16 cellular contexts compared by ENCODE assay signal in genomic region chr4:112519689-112520597, GRCh38. TPM values are rescaled to one million over a fixed set of nuclear protein-coding genes. Genes with fewer than 3 reads are reported as not detected.
DNase-seq lines count a peak whose midpoint lies in the region; ATAC-seq, FAIRE-seq and TF ChIP-seq lines count a peak whose summit lies in the region.
"Had no signal": no experiment of that assay in that cellular context is flagged by ENCODE, and none has a peak within 500 bp of the region (broad histone marks: within the 10 kb centered on the region; RNA-seq: fewer than 3 reads in every experiment).

No MANE protein-coding gene starts in this region.

- no peak for FAIRE-seq in GM12878 (lab: Jason Lieb, UNC)

- CTCF ChIA-PET in HEK293 (lab: Yijun Ruan, JAX) (interaction anchor here (0.6 to 1.3 kb wide), 3 partner anchors 192 to 1735 kb away, joined by 3 read pairs; no protein-coding TSS in a partner anchor), GM12878 (lab: Yijun Ruan, JAX) (interaction anchor here (0.7 to 13.9 kb wide), 14 partner anchors 16 to 442 kb away, joined by 3 to 221 read pairs (median 4); no protein-coding TSS in a partner anchor)

- H2AFZ ChIP-seq in GM12878 (ENCODE audit: control insufficient read depth, low read depth, low read length): peak overlapping the region; percentile 59

- H3K4me1 ChIP-seq in HEK293 (ENCODE audit: control insufficient read depth, insufficient read depth, low read length): no peaks in the 10 kb centered on the region
- peaks cover 7% of the 10 kb centered on the region for H3K4me1 ChIP-seq in GM12878 (ENCODE audit: control insufficient read depth, insufficient read depth, low read length)
- H3K4me1 ChIP-seq: foreskin keratinocyte had no signal

- H3K4me3 Mint-ChIP-seq in activated CD4-positive, alpha-beta T cell treated with anti-CD3 and anti-CD28 coated beads, Interleukin-2, amount 10 ng/mL, durations not matched to agents 24 days and 14 days: peak overlapping the region; percentile 75
- H3K4me3 Mint-ChIP-seq in progenitor cell of endocrine pancreas (ENCODE audit: low read depth) (no peak overlapping the region), immature natural killer cell (peak overlapping the region in 1 of 5 donors; percentile 38)

- in situ Hi-C loops in GM12878 (cut with MboI): loop anchor here (5.0 kb wide), 2 partner anchors 198 to 418 kb away; no protein-coding TSS in a partner anchor

- no peaks in the 10 kb centered on the region for H3K79me2 ChIP-seq in GM12878 (ENCODE audit: control insufficient read depth, insufficient read depth, low read length)

- H3K9ac ChIP-seq in GM12878 (ENCODE audit: control insufficient read depth, insufficient read depth, low read length): no peak overlapping the region

- H3K9me3 ChIP-seq in HEK293 (ENCODE audit: control insufficient read depth, insufficient read depth, low read depth, low read length): no peaks in the 10 kb centered on the region
- no peaks in the 10 kb centered on the region; the same call in 2 of the 3 replicates for H3K9me3 ChIP-seq in GM12878 (replicated peaks; ENCODE audit: control insufficient read depth, insufficient read depth, low read length)
- H3K9me3 ChIP-seq: SJSA1 had no signal

- TF ChIP-seq CTCF in HEK293 (tag by site-specific recombination; IDR thresholded peaks at IDR 0.05): no peak
- TF ChIP-seq CTCF in GM12878 (IDR thresholded peaks at IDR 0.05 in 2 of 3, conservative IDR thresholded peaks at IDR 0.05 in 1 of 3; ENCODE audit: control insufficient read depth in 2 of 3, extremely low read depth in 1 of 3, insufficient read depth in 1 of 3, low read depth in 3 of 3, low read length in 3 of 3): peak; percentile 19 to 25 (median 21); a peak in 4 of 6 replicates
- TF ChIP-seq CTCF in progenitor cell of endocrine pancreas (IDR thresholded peaks at IDR 0.05; ENCODE audit: unreplicated experiment): peak; percentile 30

- no peak for ATAC-seq in GM12878
- ATAC-seq: foreskin keratinocyte, left lobe of liver had no signal

- H3K27me3 Mint-ChIP-seq in activated CD4-positive, alpha-beta T cell treated with anti-CD3 and anti-CD28 coated beads, Interleukin-2, amount 10 ng/mL, durations not matched to agents 24 days and 14 days: peaks cover 76% of the 10 kb centered on the region
- H3K27me3 Mint-ChIP-seq in progenitor cell of endocrine pancreas (peaks cover 97% of the 10 kb centered on the region), immature natural killer cell (ENCODE audit: low read depth in 3 of 3) (peaks cover 41 to 48% (median 47%) of the 10 kb centered on the region in 3 donors)

- no peak overlapping the region for H3K27ac Mint-ChIP-seq in activated CD4-positive, alpha-beta T cell treated with anti-CD3 and anti-CD28 coated beads, Interleukin-2, amount 10 ng/mL, durations not matched to agents 24 days and 14 days
- H3K27ac Mint-ChIP-seq in progenitor cell of endocrine pancreas (peak overlapping the region; percentile 49), immature natural killer cell (no peak overlapping the region)

- peaks cover 53% of the 10 kb centered on the region for H3K4me1 Mint-ChIP-seq in activated CD4-positive, alpha-beta T cell treated with anti-CD3 and anti-CD28 coated beads, Interleukin-2, amount 10 ng/mL, durations not matched to agents 24 days and 14 days
- H3K4me1 Mint-ChIP-seq in progenitor cell of endocrine pancreas (ENCODE audit: low read depth) (peaks cover 15% of the 10 kb centered on the region), immature natural killer cell (peaks cover 37 to 67% of the 10 kb centered on the region in 2 donors)

- DNase-seq in activated CD4-positive, alpha-beta T cell treated with anti-CD3 and anti-CD28 coated beads, Interleukin-2, amount 10 ng/mL, durations not matched to agents 24 days and 14 days: peak; percentile 65
- no peak for DNase-seq in activated CD4-positive, alpha-beta T cell treated with anti-CD3 and anti-CD28 coated beads, Interleukin-2, amount 50 U/mL, for 1 hour
- DNase-seq in GM12878 (ENCODE audit: low read depth, low spot score) (no peak), progenitor cell of endocrine pancreas (ENCODE audit: low spot score, unreplicated experiment) (no peak), hippocampal formation (lab: John Stamatoyannopoulos, UW) (no peak), medulla oblongata (ENCODE audit: extremely low spot score) (no peak), immature natural killer cell (no peak)
- DNase-seq: aorta; foreskin keratinocyte; NCI-H146; NCI-H748 treated with DMSO at 0.1 percent for 48 hours; stimulated activated CD4-positive, alpha-beta T cell treated with anti-CD3 and anti-CD28 coated beads, Interleukin-12 subunit alpha, Interleukin-12 subunit beta, amount 100 ng/mL, for 4 hours had no signal

- SMC1A ChIA-PET in GM12878 (lab: Charles Lee; ENCODE audit: uncharacterized antibody, unreplicated experiment): interaction anchor here (0.6 to 10.6 kb wide), 8 partner anchors 10 to 248 kb away, joined by 3 to 124 read pairs (median 4); no protein-coding TSS in a partner anchor

- peaks cover 7% of the 10 kb centered on the region for H3K9me3 Mint-ChIP-seq in activated CD4-positive, alpha-beta T cell treated with anti-CD3 and anti-CD28 coated beads, Interleukin-2, amount 10 ng/mL, durations not matched to agents 24 days and 14 days
- H3K9me3 Mint-ChIP-seq in progenitor cell of endocrine pancreas (ENCODE audit: low read depth) (no peaks in the 10 kb centered on the region), immature natural killer cell (peaks cover 0 to 9% (median under 1%) of the 10 kb centered on the region in 6 donors)

- POLR2A ChIA-PET in HEK293 (lab: Yijun Ruan, JAX) (no interaction called here), GM12878 (lab: Charles Lee) (interaction anchor here (0.8 to 1.0 kb wide), 2 partner anchors 200 to 236 kb away, joined by 3 read pairs; no protein-coding TSS in a partner anchor)

- RAD21 ChIA-PET in GM12878 (lab: Charles Lee; ENCODE audit: unreplicated experiment): interaction anchor here (0.6 to 2.2 kb wide), 9 partner anchors 42 to 874 kb away, joined by 3 to 6 read pairs (median 3); no protein-coding TSS in a partner anchor

- H3K4me3 ChIP-seq in HEK293 (ENCODE audit: low read depth, low read length) (no peak overlapping the region), GM12878 (peak overlapping the region; percentile 35)
- H3K4me3 ChIP-seq: SJSA1 had no signal

- no peaks in the 10 kb centered on the region for H4K20me1 ChIP-seq in GM12878 (ENCODE audit: control insufficient read depth, insufficient read depth)

- H3K27ac ChIP-seq in HEK293 (ENCODE audit: extremely low read depth, low read depth, low read length): no peak overlapping the region
- no peak overlapping the region for H3K27ac ChIP-seq in GM12878 (ENCODE audit: control insufficient read depth, insufficient read depth)
- H3K27ac ChIP-seq: foreskin keratinocyte, SJSA1 had no signal

- H3K27me3 ChIP-seq in GM12878 (replicated peaks in 1 of 2; ENCODE audit: control insufficient read depth in 2 of 2, insufficient read depth in 2 of 2, low read length in 1 of 2): no peaks in the 10 kb centered on the region; a peak in 3 of 4 replicates

- H3K36me3 Mint-ChIP-seq in activated CD4-positive, alpha-beta T cell treated with anti-CD3 and anti-CD28 coated beads, Interleukin-2, amount 10 ng/mL, durations not matched to agents 24 days and 14 days (ENCODE audit: low read depth): peaks cover 4% of the 10 kb centered on the region
- H3K36me3 Mint-ChIP-seq in progenitor cell of endocrine pancreas (ENCODE audit: insufficient read depth) (no peaks in the 10 kb centered on the region), immature natural killer cell (no peaks in the 10 kb centered on the region)

- intact Hi-C loops in activated CD4-positive, alpha-beta T cell treated with anti-CD3 and anti-CD28 coated beads, Interleukin-2, amount 10 ng/mL, durations not matched to agents 24 days and 14 days (cut with micrococcal nuclease): loop anchor here (5.0 to 10.0 kb wide), 6 partner anchors 85 to 308 kb away; partner anchors contain the start of genes AP1AR, LARP7 and ZGRF1
- intact Hi-C loops in GM12878 (cut with micrococcal nuclease; ENCODE audit: unreplicated experiment): loop anchor here (5.0 kb wide), 4 partner anchors 238 to 308 kb away; no protein-coding TSS in a partner anchor

- H3K4me2 ChIP-seq in GM12878 (ENCODE audit: control insufficient read depth, insufficient read depth): peak overlapping the region; percentile 90

- H3K36me3 ChIP-seq in HEK293 (ENCODE audit: control insufficient read depth in 2 of 2, insufficient read depth in 1 of 2, low read length in 2 of 2) (no peaks in the 10 kb centered on the region), GM12878 (ENCODE audit: control insufficient read depth in 2 of 2, insufficient read depth in 2 of 2, low read length in 1 of 2) (no peaks in the 10 kb centered on the region)
- H3K36me3 ChIP-seq: SJSA1 had no signal

- 32% methylated on average over 21 of the region's 21 CpGs for WGBS in GM12878 (ENCODE audit: insufficient coverage, insufficient replicate concordance, low lambda C conversion rate, missing lambda C conversion rate)

- BruUV-seq in GM12878 (replicated peaks; lab: Mats Ljungman, UMichigan): no TSS peak

- no peak for TF ChIP-seq RAD21 in GM12878 (IDR thresholded peaks at IDR 0.05; ENCODE audit: insufficient read depth, low read depth, low read length)

- no peak for TF ChIP-seq POLR2A in GM12878 (IDR thresholded peaks at IDR 0.05; ENCODE audit: low read depth, low read length)

- no peak for TF ChIP-seq EP300 in GM12878 (IDR thresholded peaks at IDR 0.05; ENCODE audit: borderline replicate concordance in 1 of 2, control insufficient read depth in 1 of 2, low read depth in 2 of 2, low read length in 2 of 2)

RNA-seq across cellular contexts. Expression of gene NEUROG2, which starts 4.0 kb away (rescaled TPM):
- total RNA-seq in activated CD4-positive, alpha-beta T cell treated with anti-CD3 and anti-CD28 coated beads, Interleukin-2, amount 10 ng/mL, durations not matched to agents 24 days and 14 days: 0.16 and 0.17 TPM in 2 replicates
- 4.6 and 4.8 TPM in 2 replicates for total RNA-seq in GM12878 (2013; cell fraction: nucleolus; rRNA removed)
- total RNA-seq in GM12878 (2014; rRNA removed): 2.2 and 2.6 TPM in 2 replicates
- total RNA-seq in GM12878 (2014; rRNA removed; fragmentation: Illumina TruSeq; extraction: Trizol): 1.1 and 1.6 TPM in 2 replicates
- 1.9 and 2.9 TPM in 2 replicates for total RNA-seq in GM12878 (2021)
- 0.41 TPM for polyA plus RNA-seq in GM12878 (2011; ENCODE audit: low read depth)
- 1.2 and 1.4 TPM in 2 replicates for polyA plus RNA-seq in GM12878 (2011; rRNA removed)
- polyA plus RNA-seq in GM12878 (2011; cell fraction: cytosol; rRNA removed): 0.82 and 1.2 TPM in 2 replicates
- polyA plus RNA-seq in GM12878 (2011; cell fraction: nucleus; rRNA removed): 1.8 and 2.7 TPM in 2 replicates
- polyA plus RNA-seq in GM12878 (2012): 1.4 and 2.1 TPM in 2 replicates
- 1.2 and 1.9 TPM in 2 replicates for polyA plus RNA-seq in GM12878 (2014; fragmentation: Illumina TruSeq; extraction: Trizol)
- polyA plus RNA-seq in GM12878 (2014; fragmentation: Nextera tagmentation; extraction: Ambion mirVana): under 1 TPM; 0.53 to 0.68 TPM
- 2.2 and 3.3 TPM in 2 replicates for polyA plus RNA-seq in GM12878 (2014; rRNA removed)
- polyA plus RNA-seq in GM12878 (2016; fragmentation: Nextera tagmentation; extraction: Ambion mirVana): under 1 TPM; 0.66 to 0.92 TPM
- polyA minus RNA-seq in GM12878 (2011; rRNA and poly(A)+ RNA removed): 0.59 and 0.67 TPM in 2 replicates
- polyA minus RNA-seq in GM12878 (2011; cell fraction: cytosol; rRNA and poly(A)+ RNA removed): 0.52 TPM in 1 of 2 replicates, not detected in the other
- 0.48 TPM in 2 replicates for polyA minus RNA-seq in GM12878 (2011; cell fraction: nucleus; rRNA and poly(A)+ RNA removed)
- not detected in 2 replicates for total RNA-seq in progenitor cell of endocrine pancreas
- polyA plus RNA-seq in immature natural killer cell: not detected
- total RNA-seq: aorta, foreskin keratinocyte, left lobe of liver, SJSA1, urinary bladder had no signal
- polyA plus RNA-seq: aorta, foreskin keratinocyte, urinary bladder had no signal
